Comparison of ENCODE assay signal across 14 cellular contexts in the genomic region with DNA sequence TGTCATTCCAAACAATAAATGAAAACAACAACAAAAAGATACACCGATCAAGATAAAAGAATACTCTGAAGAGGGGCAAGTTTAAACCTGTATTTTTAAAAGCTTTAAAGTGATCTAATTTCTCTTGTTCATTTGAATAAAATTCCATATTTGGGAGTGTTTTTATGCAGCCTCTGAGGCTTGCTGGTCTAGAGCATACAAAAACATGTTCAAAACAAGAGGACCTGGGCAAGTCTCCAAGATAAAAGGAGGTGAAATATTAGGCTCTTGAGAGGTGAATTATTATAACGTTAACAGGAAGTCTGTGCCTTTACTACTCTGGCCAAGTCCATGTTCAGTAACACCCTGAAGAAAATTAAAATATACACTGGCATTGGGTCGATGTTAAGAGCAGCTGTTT. TPM values are rescaled to one million over a fixed set of nuclear protein-coding genes. Genes with fewer than 3 reads are reported as not detected.
DNase-seq lines count a peak whose midpoint lies in the region; ATAC-seq, FAIRE-seq and TF ChIP-seq lines count a peak whose summit lies in the region.
"Had no signal": no experiment of that assay in that cellular context is flagged by ENCODE, and none has a peak within 500 bp of the region (broad histone marks: within the 10 kb centered on the region; RNA-seq: fewer than 3 reads in every experiment).

No MANE protein-coding gene starts in this region.

- H3K36me3 Mint-ChIP-seq in activated T-helper 17 cell treated with anti-CD3 and anti-CD28 coated beads, Interleukin-2, amount 50 U/mL, for 72 hours (ENCODE audit: low read depth): peaks cover 99% of the 10 kb centered on the region

- H3K36me3 ChIP-seq in left lung: peaks cover 0 to 64% of the 10 kb centered on the region in 2 donors
- peaks cover 0 to under 1% of the 10 kb centered on the region in 2 donors for H3K36me3 ChIP-seq in thyroid gland
- H3K36me3 ChIP-seq in HepG2 (replicated peaks in 1 of 2; ENCODE audit: control insufficient read depth in 1 of 2, insufficient read depth in 2 of 2, low read length in 2 of 2): peaks cover 19 to 80% of the 10 kb centered on the region in 2 experiments

- no peaks in the 10 kb centered on the region for H3K9me3 ChIP-seq in left lung
- H3K9me3 ChIP-seq in thyroid gland: no peaks in the 10 kb centered on the region
- no peaks in the 10 kb centered on the region for H3K9me3 ChIP-seq in HepG2 (ENCODE audit: low read length)

- no peak overlapping the region for H3K9ac ChIP-seq in HepG2 (ENCODE audit: insufficient read depth, low read depth, low read length)

- peak overlapping the region; percentile 72 to 87 for H3K27ac ChIP-seq in left lung
- H3K27ac ChIP-seq in thyroid gland: peak overlapping the region; percentile 58 to 90 (median 77)
- no peak overlapping the region for H3K27ac ChIP-seq in HepG2 (ENCODE audit: extremely low read length, insufficient read depth, low read length)

- no peaks in the 10 kb centered on the region for H3K4me1 Mint-ChIP-seq in activated T-helper 17 cell treated with anti-CD3 and anti-CD28 coated beads, Interleukin-2, amount 50 U/mL, for 72 hours

- peak overlapping the region; percentile 64 for H3K27ac Mint-ChIP-seq in activated T-helper 17 cell treated with anti-CD3 and anti-CD28 coated beads, Interleukin-2, amount 50 U/mL, for 72 hours

- no peak for ATAC-seq in activated T-helper 17 cell treated with anti-CD3 and anti-CD28 coated beads, Interleukin-2, amount 50 U/mL, for 72 hours (replicated peaks)
- peak; percentile 75 for ATAC-seq in left lung
- ATAC-seq in HepG2: no peak

- POLR2A ChIA-PET in HepG2 (lab: Yijun Ruan, JAX): no interaction called here

- TF ChIP-seq POLR2A in thyroid gland (IDR thresholded peaks at IDR 0.05) (no peak), HepG2 (IDR thresholded peaks at IDR 0.05; ENCODE audit: insufficient read depth in 1 of 2, low read depth in 2 of 2, low read length in 2 of 2) (no peak)

- TF ChIP-seq CTCF in left lung (IDR thresholded peaks at IDR 0.05) (no peak), thyroid gland (IDR thresholded peaks at IDR 0.05) (no peak), HepG2 (CRISPR knock-in tag; IDR thresholded peaks at IDR 0.05) (no peak)

- intact Hi-C loops in left lung (cut with DNase I) (no loop called here), thyroid gland (cut with DNase I) (no loop called here), HepG2 (cut with micrococcal nuclease; ENCODE audit: unreplicated experiment) (no loop called here)

- no peaks in the 10 kb centered on the region for H4K20me1 ChIP-seq in HepG2 (ENCODE audit: insufficient read depth, low read length)

- H3K27me3 Mint-ChIP-seq in activated T-helper 17 cell treated with anti-CD3 and anti-CD28 coated beads, Interleukin-2, amount 50 U/mL, for 72 hours: no peaks in the 10 kb centered on the region
- H3K27me3 Mint-ChIP-seq: activated naive CD8-positive, alpha-beta T cell treated with anti-CD3 and anti-CD28 coated beads for 36 hours; natural killer cell treated with Interleukin-12 subunit alpha and Interleukin-12 subunit beta and Interleukin-15 and Interleukin-18, amount 100 ng/mL, for 72 hours had no signal

- TF ChIP-seq EP300 in HepG2 (IDR thresholded peaks at IDR 0.05; ENCODE audit: low read depth in 2 of 2, low read length in 2 of 2): no peak
- no peak for TF ChIP-seq EP300 in HepG2 (CRISPR knock-in tag; IDR thresholded peaks at IDR 0.05; ENCODE audit: borderline replicate concordance)

- H3K9me3 Mint-ChIP-seq in activated T-helper 17 cell treated with anti-CD3 and anti-CD28 coated beads, Interleukin-2, amount 50 U/mL, for 72 hours: no peaks in the 10 kb centered on the region
- H3K9me3 Mint-ChIP-seq: activated naive CD8-positive, alpha-beta T cell treated with anti-CD3 and anti-CD28 coated beads for 36 hours; natural killer cell treated with Interleukin-12 subunit alpha and Interleukin-12 subunit beta and Interleukin-15 and Interleukin-18, amount 100 ng/mL, for 72 hours had no signal

- FAIRE-seq in HepG2 (lab: Jason Lieb, UNC): no peak

- H3K27me3 ChIP-seq in left lung: no peaks in the 10 kb centered on the region
- no peaks in the 10 kb centered on the region for H3K27me3 ChIP-seq in thyroid gland
- no peaks in the 10 kb centered on the region for H3K27me3 ChIP-seq in HepG2 (ENCODE audit: control insufficient read depth in 1 of 2, insufficient read depth in 2 of 2, low read length in 2 of 2)

- H3K4me1 ChIP-seq in left lung: peaks cover 5 to 21% of the 10 kb centered on the region in 2 donors
- peaks cover 9 to 17% of the 10 kb centered on the region in 2 donors for H3K4me1 ChIP-seq in thyroid gland
- H3K4me1 ChIP-seq in HepG2 (ENCODE audit: insufficient read depth, low read length): peaks cover 17% of the 10 kb centered on the region

- no peak overlapping the region for H3K4me2 ChIP-seq in HepG2 (ENCODE audit: low read depth, low read length)

- no peak overlapping the region for H3K4me3 Mint-ChIP-seq in activated T-helper 17 cell treated with anti-CD3 and anti-CD28 coated beads, Interleukin-2, amount 50 U/mL, for 72 hours
- H3K4me3 Mint-ChIP-seq: activated naive CD8-positive, alpha-beta T cell treated with anti-CD3 and anti-CD28 coated beads for 36 hours; natural killer cell treated with Interleukin-12 subunit alpha and Interleukin-12 subunit beta and Interleukin-15 and Interleukin-18, amount 100 ng/mL, for 72 hours had no signal

- in situ Hi-C loops in HepG2 (cut with HindIII; ENCODE audit: extremely low pct_ligation_motif_present, low pct_unique_long_range_greater_than_20kb): no loop called here

- no peaks in the 10 kb centered on the region for H3K79me2 ChIP-seq in HepG2 (ENCODE audit: insufficient read depth, low read length)

- DNase-seq in NCI-H2107 treated with DMSO at 0.1 percent for 48 hours (lab: John Stamatoyannopoulos, UW; ENCODE audit: unreplicated experiment) (peak; percentile 24), NCI-H2107 (lab: John Stamatoyannopoulos, UW) (no peak), left lung (no peak), thyroid gland (no peak), NCI-H446 (lab: John Stamatoyannopoulos, UW) (no peak), HepG2 (ENCODE audit: low spot score) (no peak)
- DNase-seq in stimulated activated CD4-positive, alpha-beta T cell treated with anti-CD3 and anti-CD28 coated beads, Interleukin-12 subunit alpha, Interleukin-12 subunit beta, amount 100 ng/mL, for 4 hours: no peak
- DNase-seq: 8988T; activated CD4-positive, alpha-beta T cell treated with anti-CD3 and anti-CD28 coated beads, Interleukin-2, amount 50 U/mL, for 48 hours; activated naive CD8-positive, alpha-beta T cell treated with anti-CD3 and anti-CD28 coated beads for 36 hours; Calu3; T-helper 1 cell had no signal

- 48% methylated on average over 3 of the region's 3 CpGs for WGBS in thyroid gland, 2 donors
- 97% methylated on average over 3 of the region's 3 CpGs for WGBS in HepG2 (ENCODE audit: low lambda C conversion rate)

- no peak overlapping the region for H3K4me3 ChIP-seq in left lung
- H3K4me3 ChIP-seq in thyroid gland (replicated peaks in 1 of 3): no peak overlapping the region
- no peak overlapping the region for H3K4me3 ChIP-seq in HepG2 (replicated peaks in 1 of 3; ENCODE audit: insufficient read depth in 1 of 3, low read depth in 2 of 3, low read length in 3 of 3)

- BruUV-seq in HepG2 (replicated peaks; lab: Mats Ljungman, UMichigan): no TSS peak

- CTCF ChIA-PET in HepG2 (lab: Yijun Ruan, JAX; ENCODE audit: low intra/inter-chr PET ratio, low total read pairs): no interaction called here

- no peak overlapping the region for H2AFZ ChIP-seq in HepG2 (ENCODE audit: low read length)

- no peak for TF ChIP-seq RAD21 in HepG2 (CRISPR knock-in tag; IDR thresholded peaks at IDR 0.05)

RNA-seq across cellular contexts. Expression of a gene that starts 20.1 kb away (rescaled TPM):
- total RNA-seq in activated T-helper 17 cell treated with anti-CD3 and anti-CD28 coated beads, Interleukin-2, amount 50 U/mL, for 72 hours: 10 to 100 TPM; 17.6 to 37.2 TPM
- total RNA-seq in left lung: 10 to 100 TPM; 13.7 to 15.7 TPM
- 10 to 100 TPM; 13.6 to 23.9 (median 15.8) TPM for total RNA-seq in thyroid gland
- total RNA-seq in HepG2 (2016; rRNA removed; fragmentation: Illumina TruSeq; extraction: Trizol): 13.5 and 16.7 TPM in 2 replicates
- total RNA-seq in HepG2 (2016; cell fraction: cytosol; rRNA removed; fragmentation: Illumina TruSeq; extraction: Trizol; ENCODE audit: low read depth): 2.1 TPM in 2 replicates
- total RNA-seq in HepG2 (2016; cell fraction: insoluble cytoplasmic fraction; rRNA removed; fragmentation: Illumina TruSeq; extraction: Trizol): 13.4 and 17.6 TPM in 2 replicates
- total RNA-seq in HepG2 (2016; cell fraction: membrane; rRNA removed; fragmentation: Illumina TruSeq; extraction: Trizol): 3.8 and 5.4 TPM in 2 replicates
- 31.3 and 34.7 TPM in 2 replicates for total RNA-seq in HepG2 (2016; cell fraction: nucleus; rRNA removed; fragmentation: Illumina TruSeq; extraction: Trizol)
- polyA plus RNA-seq in HepG2 (2011; rRNA removed): 4.5 and 5.8 TPM in 2 replicates
- 2.6 and 2.7 TPM in 2 replicates for polyA plus RNA-seq in HepG2 (2011; cell fraction: cytosol; rRNA removed)
- polyA plus RNA-seq in HepG2 (2011; cell fraction: nucleus; rRNA removed): 12.4 and 12.6 TPM in 2 replicates
- polyA plus RNA-seq in HepG2 (2012): 7.4 and 8.5 TPM in 2 replicates
- 0.38 and 0.41 TPM in 2 replicates for polyA plus RNA-seq in HepG2 (2016; cell fraction: cytosol; fragmentation: Illumina TruSeq; extraction: Trizol; ENCODE audit: low read depth)
- polyA plus RNA-seq in HepG2 (2016; cell fraction: insoluble cytoplasmic fraction; fragmentation: Illumina TruSeq; extraction: Trizol; ENCODE audit: low read depth): 5.2 and 6.4 TPM in 2 replicates
- polyA plus RNA-seq in HepG2 (2016; cell fraction: membrane; fragmentation: Illumina TruSeq; extraction: Trizol; ENCODE audit: low read depth): 0.81 and 1.0 TPM in 2 replicates
- polyA plus RNA-seq in HepG2 (2016; cell fraction: nucleus; fragmentation: Illumina TruSeq; extraction: Trizol; ENCODE audit: insufficient read depth, low read depth): 18.2 and 19.9 TPM in 2 replicates
- 19.4 and 24.1 TPM in 2 replicates for polyA minus RNA-seq in HepG2 (2011; rRNA and poly(A)+ RNA removed; ENCODE audit: low replicate concordance)
- 7.3 and 7.6 TPM in 2 replicates for polyA minus RNA-seq in HepG2 (2011; cell fraction: cytosol; rRNA and poly(A)+ RNA removed)
- polyA minus RNA-seq in HepG2 (2011; cell fraction: nucleus; rRNA and poly(A)+ RNA removed): 29.5 and 29.8 TPM in 2 replicates

RNA-seq across cellular contexts. Expression of a gene that starts 39.8 kb away (rescaled TPM):
- total RNA-seq in activated T-helper 17 cell treated with anti-CD3 and anti-CD28 coated beads, Interleukin-2, amount 50 U/mL, for 72 hours: 10 to 100 TPM in 1 of 2 donors, 1 to 10 TPM in 1; 10.0 to 13.1 TPM
- 10 to 100 TPM; 21.8 to 29.8 TPM for total RNA-seq in left lung
- total RNA-seq in thyroid gland: 10 to 100 TPM; 25.4 to 44.6 (median 35.2) TPM
- 0.29 TPM in 1 of 2 replicates, not detected in the other for total RNA-seq in HepG2 (2016; rRNA removed; fragmentation: Illumina TruSeq; extraction: Trizol)
- not detected in 2 replicates for total RNA-seq in HepG2 (2016; cell fraction: cytosol; rRNA removed; fragmentation: Illumina TruSeq; extraction: Trizol; ENCODE audit: low read depth)
- total RNA-seq in HepG2 (2016; cell fraction: insoluble cytoplasmic fraction; rRNA removed; fragmentation: Illumina TruSeq; extraction: Trizol): not detected in 2 replicates
- 0.14 TPM in 1 of 2 replicates, not detected in the other for total RNA-seq in HepG2 (2016; cell fraction: membrane; rRNA removed; fragmentation: Illumina TruSeq; extraction: Trizol)
- not detected in 2 replicates for total RNA-seq in HepG2 (2016; cell fraction: nucleus; rRNA removed; fragmentation: Illumina TruSeq; extraction: Trizol)
- polyA plus RNA-seq in HepG2 (2011; rRNA removed): 0.33 and 0.34 TPM in 2 replicates
- polyA plus RNA-seq in HepG2 (2011; cell fraction: cytosol; rRNA removed): 0.40 and 0.54 TPM in 2 replicates
- 0.12 and 0.55 TPM in 2 replicates for polyA plus RNA-seq in HepG2 (2011; cell fraction: nucleus; rRNA removed)
- 0.67 and 0.79 TPM in 2 replicates for polyA plus RNA-seq in HepG2 (2012)
- 0.09 TPM in 1 of 2 replicates, not detected in the other for polyA plus RNA-seq in HepG2 (2016; cell fraction: cytosol; fragmentation: Illumina TruSeq; extraction: Trizol; ENCODE audit: low read depth)
- not detected in 2 replicates for polyA plus RNA-seq in HepG2 (2016; cell fraction: insoluble cytoplasmic fraction; fragmentation: Illumina TruSeq; extraction: Trizol; ENCODE audit: low read depth)
- polyA plus RNA-seq in HepG2 (2016; cell fraction: membrane; fragmentation: Illumina TruSeq; extraction: Trizol; ENCODE audit: low read depth): 0.22 TPM in 1 of 2 replicates, not detected in the other
- polyA plus RNA-seq in HepG2 (2016; cell fraction: nucleus; fragmentation: Illumina TruSeq; extraction: Trizol; ENCODE audit: insufficient read depth, low read depth): not detected in 2 replicates
- 1.4 and 58.2 TPM in 2 replicates for polyA minus RNA-seq in HepG2 (2011; rRNA and poly(A)+ RNA removed; ENCODE audit: low replicate concordance)
- polyA minus RNA-seq in HepG2 (2011; cell fraction: cytosol; rRNA and poly(A)+ RNA removed): not detected in 2 replicates
- polyA minus RNA-seq in HepG2 (2011; cell fraction: nucleus; rRNA and poly(A)+ RNA removed): 0.52 TPM in 1 of 2 replicates, not detected in the other
